ENCODE assay signal across 17 cellular contexts in the genomic region with DNA sequence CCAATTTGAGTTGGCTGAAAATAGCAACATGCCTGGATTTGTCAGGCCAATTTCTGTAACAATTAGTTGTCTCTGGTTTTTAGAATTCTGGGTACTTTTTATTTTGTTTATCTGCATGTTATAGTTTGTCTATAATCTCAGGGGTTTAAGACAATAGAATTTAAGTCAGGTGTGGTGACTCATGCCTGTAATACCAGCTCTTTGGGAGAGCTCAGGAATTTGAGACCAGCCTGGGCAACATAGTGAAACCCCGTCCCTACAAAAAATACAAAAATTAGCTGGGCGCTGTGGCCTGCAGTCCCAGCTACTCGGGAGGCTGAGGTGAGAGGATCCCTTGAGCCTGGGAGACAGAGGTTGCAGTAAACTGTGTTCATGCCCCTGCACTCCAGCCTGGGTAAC.
A peak's percentile ranks its signal among the peaks of the same experiment; 100 is the strongest.
DNase-seq lines count a peak whose midpoint lies in the region; ATAC-seq and TF ChIP-seq lines count a peak whose summit lies in the region.
"Had no signal": no experiment of that assay in that cellular context is flagged by ENCODE, and none has a peak within 500 bp of the region (broad histone marks: within the 10 kb centered on the region; RNA-seq: fewer than 3 reads in every experiment).

No MANE protein-coding gene starts in this region.

- no peak overlapping the region for H3K4me2 ChIP-seq in SK-N-SH
- H3K4me2 ChIP-seq in mammary epithelial cell (ENCODE audit: insufficient read depth, low read depth, low read length): peak overlapping the region; percentile 59
- no peak overlapping the region for H3K4me2 ChIP-seq in mesendoderm (ENCODE audit: low read length)

- H2BK120ac ChIP-seq in mesendoderm (ENCODE audit: low read depth, low read length): no peak overlapping the region

- H3F3A ChIP-seq in SK-N-SH (replicated peaks; ENCODE audit: insufficient read depth): peaks cover 5% of the 10 kb centered on the region

- no peaks in the 10 kb centered on the region for H3K9me3 Mint-ChIP-seq in stimulated activated effector memory CD8-positive, alpha-beta T cell treated with anti-CD3 and anti-CD28 coated beads, Interleukin-12 subunit alpha, Interleukin-12 subunit beta, amount 100 ng/mL, for 72 hours

- H3K27ac ChIP-seq in SK-N-SH (ENCODE audit: low read depth in 2 of 2, low read length in 1 of 2): peak overlapping the region in 1 of 2 experiments; percentile 43; a peak in 1 of 4 replicates
- peak overlapping the region; percentile 41 for H3K27ac ChIP-seq in mammary epithelial cell (ENCODE audit: insufficient read depth, low read depth, low read length)
- no peak overlapping the region for H3K27ac ChIP-seq in mesendoderm (ENCODE audit: low read depth, low read length)
- H3K27ac ChIP-seq: 22Rv1 had no signal

- H3K23ac ChIP-seq in mesendoderm (ENCODE audit: low read length): no peak overlapping the region

- no peak overlapping the region for H2BK5ac ChIP-seq in mesendoderm (ENCODE audit: low read length)

- H3K27ac Mint-ChIP-seq in stimulated activated effector memory CD8-positive, alpha-beta T cell treated with anti-CD3 and anti-CD28 coated beads, Interleukin-12 subunit alpha, Interleukin-12 subunit beta, amount 100 ng/mL, for 72 hours: peak overlapping the region; percentile 11
- H3K27ac Mint-ChIP-seq: CD14-positive monocyte had no signal

- H3K4ac ChIP-seq in mesendoderm (ENCODE audit: low read depth, low read length): no peak overlapping the region

- 83% methylated on average over 3 of the region's 3 CpGs for WGBS in SK-N-SH (ENCODE audit: low lambda C conversion rate)
- 0% methylated on average over 1 of the region's 3 CpGs for WGBS in mammary epithelial cell (ENCODE audit: low coverage, missing lambda C conversion rate)
- no CpG with 5 or more reads among the region's 3 CpGs for whole genome bisulfite sequencing in mesendoderm (ENCODE audit: extremely low coverage, insufficient coverage, low lambda C conversion rate)

- H4K8ac ChIP-seq in mesendoderm (ENCODE audit: low read depth, low read length): no peak overlapping the region

- no peaks in the 10 kb centered on the region for H3K36me3 ChIP-seq in SK-N-SH (replicated peaks in 1 of 2; ENCODE audit: control insufficient read depth in 1 of 2, insufficient read depth in 2 of 2, low read length in 1 of 2)
- no peaks in the 10 kb centered on the region for H3K36me3 ChIP-seq in mammary epithelial cell (ENCODE audit: insufficient read depth, low read length)
- H3K36me3 ChIP-seq in mesendoderm (ENCODE audit: control insufficient read depth, insufficient read depth, low read length): no peaks in the 10 kb centered on the region

- no peaks in the 10 kb centered on the region for H3K27me3 ChIP-seq in SK-N-SH (ENCODE audit: insufficient read depth)
- no peaks in the 10 kb centered on the region for H3K27me3 ChIP-seq in mammary epithelial cell (ENCODE audit: insufficient read depth, low read length)
- no peaks in the 10 kb centered on the region for H3K27me3 ChIP-seq in mesendoderm (ENCODE audit: insufficient read depth, low read length, poor library complexity)

- H2AFZ ChIP-seq in SK-N-SH (ENCODE audit: low read depth): no peak overlapping the region
- H2AFZ ChIP-seq in mammary epithelial cell (ENCODE audit: low read depth, low read length): peak overlapping the region; percentile 82

- no peaks in the 10 kb centered on the region for H3K79me1 ChIP-seq in mesendoderm (ENCODE audit: low read length)

- CTCF ChIA-PET in SK-N-SH (lab: Yijun Ruan, JAX): interaction anchor here (1.5 kb wide), 1 partner anchor 15 kb away, joined by 5 read pairs; no protein-coding TSS in a partner anchor
- CTCF ChIA-PET in mammary epithelial cell (lab: Charles Lee; ENCODE audit: low non-redundant PET): interaction anchor here (0.9 kb wide), 1 partner anchor 139 kb away, joined by 5 read pairs; no protein-coding TSS in a partner anchor

- ATAC-seq in SK-N-SH treated with all-trans-retinoic acid at 6 μM for 48 hours (peak; percentile 39), GM19463 (IDR thresholded peaks at IDR 0.05; ENCODE audit: unreplicated experiment) (no peak)
- ATAC-seq in stimulated activated effector memory CD8-positive, alpha-beta T cell treated with anti-CD3 and anti-CD28 coated beads, Interleukin-12 subunit alpha, Interleukin-12 subunit beta, amount 100 ng/mL, for 72 hours: no peak

- H3K36me3 Mint-ChIP-seq in stimulated activated effector memory CD8-positive, alpha-beta T cell treated with anti-CD3 and anti-CD28 coated beads, Interleukin-12 subunit alpha, Interleukin-12 subunit beta, amount 100 ng/mL, for 72 hours: no peaks in the 10 kb centered on the region
- H3K36me3 Mint-ChIP-seq: CD14-positive monocyte had no signal

- no peak for TF ChIP-seq RAD21 in SK-N-SH (IDR thresholded peaks at IDR 0.05; ENCODE audit: low read length)

- H3K56ac ChIP-seq in mesendoderm (ENCODE audit: low read length): peak overlapping the region; percentile 15

- in situ Hi-C loops in mammary epithelial cell (cut with MboI; ENCODE audit: low sequenced_read_pairs in 2 of 2): no loop called here

- H3K9me3 ChIP-seq in SK-N-SH: no peaks in the 10 kb centered on the region
- H3K9me3 ChIP-seq in mammary epithelial cell (replicated peaks; ENCODE audit: insufficient read depth, low read length): no peaks in the 10 kb centered on the region

- H2AK5ac ChIP-seq in mesendoderm (ENCODE audit: low read length): no peak overlapping the region

- H3K4me3 Mint-ChIP-seq in stimulated activated effector memory CD8-positive, alpha-beta T cell treated with anti-CD3 and anti-CD28 coated beads, Interleukin-12 subunit alpha, Interleukin-12 subunit beta, amount 100 ng/mL, for 72 hours: no peak overlapping the region
- H3K4me3 Mint-ChIP-seq: CD14-positive monocyte had no signal

- no peak overlapping the region for H4K5ac ChIP-seq in mesendoderm (ENCODE audit: low read length)

- POLR2A ChIA-PET in SK-N-SH (lab: Yijun Ruan, JAX): no interaction called here

- no peaks in the 10 kb centered on the region for H3K9me2 ChIP-seq in SK-N-SH

- no peaks in the 10 kb centered on the region for H4K20me1 ChIP-seq in SK-N-SH (ENCODE audit: insufficient read depth)
- H4K20me1 ChIP-seq in mammary epithelial cell (ENCODE audit: insufficient read depth, low read length): no peaks in the 10 kb centered on the region

- no TSS peak for BruUV-seq in mammary epithelial cell (replicated peaks; lab: Mats Ljungman, UMichigan)

- TF ChIP-seq CTCF in SK-N-SH (IDR thresholded peaks at IDR 0.05) (no peak), mammary epithelial cell (conservative IDR thresholded peaks at IDR 0.05 in 1 of 2, IDR thresholded peaks at IDR 0.05 in 1 of 2; ENCODE audit: extremely low read depth in 1 of 2, insufficient read depth in 1 of 2, low read depth in 1 of 2, low read length in 2 of 2) (no peak)

- peaks cover 28% of the 10 kb centered on the region for H3K4me1 Mint-ChIP-seq in stimulated activated effector memory CD8-positive, alpha-beta T cell treated with anti-CD3 and anti-CD28 coated beads, Interleukin-12 subunit alpha, Interleukin-12 subunit beta, amount 100 ng/mL, for 72 hours

- H2BK15ac ChIP-seq in mesendoderm (replicated peaks; ENCODE audit: low read depth): no peak overlapping the region

- no peak for DNase-seq in SK-N-SH
- no peak for DNase-seq in mammary epithelial cell
- DNase-seq in mesendoderm: no peak
- no peak for DNase-seq in stimulated activated effector memory CD8-positive, alpha-beta T cell treated with anti-CD3 and anti-CD28 coated beads, Interleukin-12 subunit alpha, Interleukin-12 subunit beta, amount 100 ng/mL, for 72 hours (ENCODE audit: low spot score in 2 of 2)
- no peak for DNase-seq in GDM1 (lab: John Stamatoyannopoulos, UW)
- no peak for DNase-seq in SW 1271 (lab: John Stamatoyannopoulos, UW)
- DNase-seq: DMS79, H7, NCI-H187, NCI-H2107, NCI-H510A, NCI-H774, SIG-M5 had no signal

- no peak; a peak in 1 of 4 replicates for TF ChIP-seq EP300 in SK-N-SH (IDR thresholded peaks at IDR 0.05; ENCODE audit: borderline replicate concordance in 1 of 2, low read depth in 1 of 2, low read length in 1 of 2)

- dilution Hi-C loops in mammary epithelial cell (cut with HindIII; ENCODE audit: low sequenced_read_pairs): no loop called here

- H3K9ac ChIP-seq in SK-N-SH: no peak overlapping the region
- H3K9ac ChIP-seq in mammary epithelial cell (ENCODE audit: insufficient read depth, low read length): no peak overlapping the region
- no peak overlapping the region for H3K9ac ChIP-seq in mesendoderm (ENCODE audit: low read length)

- intact Hi-C loops in mammary epithelial cell (cut with micrococcal nuclease): loop anchor here (2.0 to 10.0 kb wide), 2 partner anchors 47 to 231 kb away; a partner anchor contains a TSS

- H3K79me2 ChIP-seq in SK-N-SH (ENCODE audit: insufficient read depth) (no peaks in the 10 kb centered on the region), mammary epithelial cell (ENCODE audit: insufficient read depth, low read length) (no peaks in the 10 kb centered on the region), mesendoderm (ENCODE audit: control insufficient read depth, insufficient read depth, low read length) (no peaks in the 10 kb centered on the region)

- H3K4me1 ChIP-seq in SK-N-SH (ENCODE audit: control insufficient read depth in 1 of 2, insufficient read depth in 2 of 2, low read depth in 1 of 2, low read length in 1 of 2): peaks cover 0 to 2% of the 10 kb centered on the region in 2 experiments; a peak in 1 of 4 replicates
- peaks cover 27% of the 10 kb centered on the region for H3K4me1 ChIP-seq in mammary epithelial cell (ENCODE audit: insufficient read depth, low read length)
- no peaks in the 10 kb centered on the region for H3K4me1 ChIP-seq in mesendoderm (ENCODE audit: control insufficient read depth, low read depth, low read length)

- H3K18ac ChIP-seq in mesendoderm (ENCODE audit: low read length): no peak overlapping the region

- H3K4me3 ChIP-seq in SK-N-SH (ENCODE audit: low read depth in 2 of 2, low read length in 1 of 2): no peak overlapping the region
- H3K4me3 ChIP-seq in mammary epithelial cell (replicated peaks in 1 of 3; ENCODE audit: insufficient read depth in 1 of 3, low read depth in 2 of 3, low read length in 3 of 3): no peak overlapping the region
- no peak overlapping the region for H3K4me3 ChIP-seq in mesendoderm (ENCODE audit: low read length)

TF ChIP-seq in SK-N-SH treated with all-trans-retinoic acid at 6 μM for 48 hours, 23 proteins besides CTCF, POLR2A, EP300 and RAD21:
- TF ChIP-seq ZFP3 (CRISPR knock-in tag; IDR thresholded peaks at IDR 0.05): no peak
- no peak for TF ChIP-seq SNAI2 (CRISPR knock-in tag; IDR thresholded peaks at IDR 0.05)
- no peak for TF ChIP-seq ZFP30 (CRISPR knock-in tag; IDR thresholded peaks at IDR 0.05)
- no peak for TF ChIP-seq BACH2 (CRISPR knock-in tag; IDR thresholded peaks at IDR 0.05; ENCODE audit: borderline replicate concordance)

TF ChIP-seq in SK-N-SH, 30 proteins besides CTCF, POLR2A, EP300 and RAD21 (continues in another document):
- TF ChIP-seq, protein P1, sequence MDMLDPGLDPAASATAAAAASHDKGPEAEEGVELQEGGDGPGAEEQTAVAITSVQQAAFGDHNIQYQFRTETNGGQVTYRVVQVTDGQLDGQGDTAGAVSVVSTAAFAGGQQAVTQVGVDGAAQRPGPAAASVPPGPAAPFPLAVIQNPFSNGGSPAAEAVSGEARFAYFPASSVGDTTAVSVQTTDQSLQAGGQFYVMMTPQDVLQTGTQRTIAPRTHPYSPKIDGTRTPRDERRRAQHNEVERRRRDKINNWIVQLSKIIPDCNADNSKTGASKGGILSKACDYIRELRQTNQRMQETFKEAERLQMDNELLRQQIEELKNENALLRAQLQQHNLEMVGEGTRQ (IDR thresholded peaks at IDR 0.05; ENCODE audit: borderline replicate concordance, low read depth, low read length): no peak
- no peak for TF ChIP-seq MXI1 (IDR thresholded peaks at IDR 0.05; ENCODE audit: low read depth, low read length)
